Comparison of ENCODE assay signal across 8 cellular contexts in the genomic region with DNA sequence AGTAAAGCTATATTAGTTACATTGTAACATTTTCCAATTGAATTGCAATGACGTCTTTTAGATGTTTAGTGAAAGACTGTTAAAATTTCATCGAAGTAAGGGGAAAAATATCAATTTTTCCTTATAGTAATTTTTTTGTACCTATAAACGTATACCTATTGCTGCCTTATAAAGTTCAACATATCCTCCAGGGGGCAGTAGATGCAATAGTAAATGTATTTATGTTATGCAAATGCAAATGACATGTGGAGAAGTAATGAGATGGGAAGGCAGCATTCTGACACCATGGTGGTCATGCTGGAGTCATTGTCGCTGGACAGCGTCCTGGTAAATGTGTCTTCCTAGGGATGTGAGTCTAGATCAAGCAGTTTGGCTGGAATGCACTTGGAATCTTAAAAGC. TPM values are rescaled to one million over a fixed set of nuclear protein-coding genes. Genes with fewer than 3 reads are reported as not detected.
DNase-seq lines count a peak whose midpoint lies in the region; ATAC-seq, FAIRE-seq and TF ChIP-seq lines count a peak whose summit lies in the region.

No MANE protein-coding gene starts in this region.

- H3K27ac Mint-ChIP-seq in type B pancreatic cell, result no peak overlapping the region

- peaks cover 16% of the 10 kb centered on the region for H3K27me3 Mint-ChIP-seq in type B pancreatic cell

- ATAC-seq in GM19395 (IDR thresholded peaks at IDR 0.05; ENCODE audit: unreplicated experiment), result peak; percentile 73
- no peak for ATAC-seq in HG02588 (IDR thresholded peaks at IDR 0.05; ENCODE audit: unreplicated experiment)

- DNase-seq in COR-L47 (lab: John Stamatoyannopoulos, UW) (peak; percentile 73), NCI-H1048 (lab: John Stamatoyannopoulos, UW) (peak; percentile 50), iPS DF 4.7 (ENCODE audit: extremely low read depth, low spot score) (peak; percentile 16), type B pancreatic cell (ENCODE audit: extremely low spot score, unreplicated experiment) (no peak)
- DNase-seq in stimulated activated CD4-positive, alpha-beta T cell treated with anti-CD3 and anti-CD28 coated beads, Interleukin-12 subunit alpha, Interleukin-12 subunit beta, amount 100 ng/mL, for 4 hours, result no peak

- peak; percentile 29 for FAIRE-seq in TTC549 (lab: Jason Lieb, UNC)

- TF ChIP-seq CTCF in type B pancreatic cell (conservative IDR thresholded peaks at IDR 0.05), result peak; percentile 76

- H3K4me1 Mint-ChIP-seq in type B pancreatic cell (ENCODE audit: unreplicated experiment), result no peaks in the 10 kb centered on the region

- no peak overlapping the region for H3K4me3 Mint-ChIP-seq in type B pancreatic cell

- H3K36me3 Mint-ChIP-seq in type B pancreatic cell, result no peaks in the 10 kb centered on the region

- no peaks in the 10 kb centered on the region for H3K9me3 Mint-ChIP-seq in type B pancreatic cell

RNA-seq across cellular contexts. Expression of a gene that starts 38.7 kb away (rescaled TPM):
- total RNA-seq in type B pancreatic cell (ENCODE audit: low replicate concordance), result 1.4 TPM in 1 of 2 replicates, not detected in the other

Comparison
In these comparisons a context has a peak if more than half of its experiments do, and no peak if none do; other contexts are left out.
1. DNase-seq: peak in COR-L47 (single experiment), NCI-H1048 (single experiment) and iPS DF 4.7 (single experiment); none in type B pancreatic cell (single experiment) and stimulated activated CD4-positive, alpha-beta T cell treated with anti-CD3 and anti-CD28 coated beads, Interleukin-12 subunit alpha, Interleukin-12 subunit beta, amount 100 ng/mL, for 4 hours (single experiment).